9 cellular contexts compared by ENCODE assay signal in the genomic region with DNA sequence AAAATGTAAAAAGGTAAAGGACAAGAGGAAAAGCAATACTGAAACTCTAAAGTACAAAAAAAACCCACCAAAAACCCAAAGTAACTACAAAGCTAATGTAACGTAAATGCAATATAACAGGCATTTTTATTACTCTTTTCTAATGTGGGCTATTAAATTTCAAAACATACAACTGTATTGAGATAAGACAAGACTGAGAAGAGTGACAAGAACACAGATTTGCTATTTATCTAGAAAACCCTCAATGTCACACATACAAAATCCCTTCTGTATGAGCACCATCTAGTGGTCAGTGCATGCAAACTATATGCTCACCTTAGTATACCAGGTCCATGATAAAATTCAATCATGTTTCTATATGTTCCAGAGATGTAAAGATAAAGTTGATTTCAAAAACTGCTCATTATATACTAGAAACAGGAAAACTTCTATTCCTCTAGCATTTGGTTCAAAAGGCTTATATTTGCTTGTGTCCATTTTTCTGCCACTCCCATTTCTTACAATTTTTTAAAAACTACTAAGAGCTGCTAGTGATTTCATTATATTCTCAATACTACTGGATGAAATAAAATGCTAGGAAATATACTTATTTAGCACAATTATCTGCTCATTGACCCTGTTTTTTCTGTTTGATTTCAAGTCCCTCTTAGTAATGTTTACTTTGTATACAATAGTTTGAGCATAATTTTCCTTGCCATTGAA.
A peak's percentile ranks its signal among the peaks of the same experiment; 100 is the strongest.
DNase-seq lines count a peak whose midpoint lies in the region; ATAC-seq and TF ChIP-seq lines count a peak whose summit lies in the region.
"Had no signal": no experiment of that assay in that cellular context is flagged by ENCODE, and none has a peak within 500 bp of the region (broad histone marks: within the 10 kb centered on the region; RNA-seq: fewer than 3 reads in every experiment).

No MANE protein-coding gene starts in this region.

- CTCF ChIA-PET in CD4-positive, alpha-beta memory T cell (lab: Charles Lee; ENCODE audit: partially characterized antibody), result interaction anchor here (0.9 to 2.0 kb wide), 12 partner anchors 11 to 349 kb away, joined by 3 to 5 read pairs (median 3); no protein-coding TSS in a partner anchor

- H3K4me3 Mint-ChIP-seq in CD4-positive, alpha-beta memory T cell, result no peak overlapping the region

- H3K9me3 Mint-ChIP-seq in CD4-positive, alpha-beta memory T cell, result no peaks in the 10 kb centered on the region

- ATAC-seq in GM18508 (IDR thresholded peaks at IDR 0.05; ENCODE audit: insufficient read depth, unreplicated experiment) (peak; percentile 42), left lobe of liver (peak; percentile 90), HG03025 (IDR thresholded peaks at IDR 0.05; ENCODE audit: low FRiP score, unreplicated experiment) (no peak)

- H3K27ac Mint-ChIP-seq in CD4-positive, alpha-beta memory T cell, result no peak overlapping the region

- peaks cover 6 to 23% (median 14%) of the 10 kb centered on the region in 4 donors for H3K4me1 Mint-ChIP-seq in CD4-positive, alpha-beta memory T cell

- no peaks in the 10 kb centered on the region for H3K27me3 ChIP-seq in CD4-positive, alpha-beta memory T cell (ENCODE audit: insufficient read depth, low read length)
- no peaks in the 10 kb centered on the region for H3K27me3 ChIP-seq in transverse colon
- H3K27me3 ChIP-seq: SJSA1 had no signal

- no peak overlapping the region for H3K27ac ChIP-seq in CD4-positive, alpha-beta memory T cell (ENCODE audit: low read depth, low read length)
- no peak overlapping the region for H3K27ac ChIP-seq in transverse colon
- H3K27ac ChIP-seq: SJSA1 had no signal

- no peaks in the 10 kb centered on the region for H3K36me3 ChIP-seq in CD4-positive, alpha-beta memory T cell (ENCODE audit: insufficient read depth, low read length)
- no peaks in the 10 kb centered on the region for H3K36me3 ChIP-seq in transverse colon

- no peaks in the 10 kb centered on the region for H3K4me1 ChIP-seq in CD4-positive, alpha-beta memory T cell (ENCODE audit: insufficient read depth, low read length)
- no peaks in the 10 kb centered on the region for H3K4me1 ChIP-seq in transverse colon
- H3K4me1 ChIP-seq: SJSA1 had no signal

- in situ Hi-C loops in transverse colon (cut with MboI; ENCODE audit: low pct_ligation_motif_present in 1 of 4, low pct_unique_long_range_greater_than_20kb in 1 of 4, low sequenced_read_pairs in 3 of 4), result loop anchor here in 2 of 4 donors (25.0 kb wide), 1 partner anchor 200 kb away; no protein-coding TSS in a partner anchor

- TF ChIP-seq POLR2A in transverse colon (IDR thresholded peaks at IDR 0.05), result no peak

- 38 to 58% methylated on average over 1 of the region's 1 CpG for WGBS in transverse colon (ENCODE audit: low coverage in 1 of 2), 2 donors

- no peak overlapping the region for H3K4me3 ChIP-seq in CD4-positive, alpha-beta memory T cell (ENCODE audit: low read length in 2 of 2)
- no peak overlapping the region for H3K4me3 ChIP-seq in transverse colon
- H3K4me3 ChIP-seq: SJSA1 had no signal

- H3K36me3 Mint-ChIP-seq in CD4-positive, alpha-beta memory T cell, result peaks cover 3 to 10% of the 10 kb centered on the region in 2 donors

- peak; percentile 40 to 54 (median 48) for DNase-seq in CD4-positive, alpha-beta memory T cell
- DNase-seq in OCI-M1 (lab: John Stamatoyannopoulos, UW) (peak; percentile 67), cerebellar cortex (ENCODE audit: low spot score) (peak; percentile 91), left lobe of liver (ENCODE audit: low spot score) (no peak), transverse colon (no peak)

- no peaks in the 10 kb centered on the region for H3K27me3 Mint-ChIP-seq in CD4-positive, alpha-beta memory T cell

- intact Hi-C loops in CD4-positive, alpha-beta memory T cell (cut with micrococcal nuclease), result loop anchor here (1.0 kb wide), 2 partner anchors 209 to 350 kb away; no protein-coding TSS in a partner anchor
- intact Hi-C loops in transverse colon (cut with DNase I; ENCODE audit: low total_unique reads), result loop anchor here (10.0 kb wide), 1 partner anchor 192 kb away; no protein-coding TSS in a partner anchor

- no peaks in the 10 kb centered on the region for H3K9me3 ChIP-seq in CD4-positive, alpha-beta memory T cell (ENCODE audit: control insufficient read depth in 1 of 2, low read length in 2 of 2)
- no peaks in the 10 kb centered on the region for H3K9me3 ChIP-seq in transverse colon
- H3K9me3 ChIP-seq: SJSA1 had no signal

- POLR2A ChIA-PET in CD4-positive, alpha-beta memory T cell (lab: Charles Lee; ENCODE audit: partially characterized antibody), result no interaction called here

- peak; percentile 92 for TF ChIP-seq CTCF in LNCAP (IDR thresholded peaks at IDR 0.05)
- TF ChIP-seq CTCF in transverse colon (IDR thresholded peaks at IDR 0.05), result peak; percentile 61 to 86 (median 79)

- no peak for TF ChIP-seq EP300 in transverse colon (IDR thresholded peaks at IDR 0.05; ENCODE audit: low read depth)

Comparison
In these comparisons a context has a peak if more than half of its experiments do, and no peak if none do; other contexts are left out.
1. DNase-seq: peak in CD4-positive, alpha-beta memory T cell (5 of 5), OCI-M1 (single experiment) and cerebellar cortex (single experiment); none in left lobe of liver (single experiment) and transverse colon (single experiment).